In the genomic region with DNA sequence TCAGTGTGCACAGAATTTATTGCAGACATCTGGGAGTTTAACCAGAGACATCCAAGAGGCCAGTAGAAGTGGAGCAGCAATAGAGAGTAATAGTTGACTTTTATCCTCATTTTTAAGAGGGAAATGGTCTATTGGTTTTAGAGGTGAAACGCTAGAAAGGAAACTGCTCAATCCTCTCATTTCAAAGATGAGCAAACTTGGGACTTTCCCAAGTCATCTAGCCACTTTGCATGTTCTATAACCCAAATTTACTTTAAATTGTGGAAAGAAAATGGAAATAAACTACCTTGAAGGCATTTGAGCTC, we compare ENCODE assay signal across 11 cellular contexts.
DNase-seq lines count a peak whose midpoint lies in the region; ATAC-seq and TF ChIP-seq lines count a peak whose summit lies in the region.
"Had no signal": no experiment of that assay in that cellular context is flagged by ENCODE, and none has a peak within 500 bp of the region (broad histone marks: within the 10 kb centered on the region; RNA-seq: fewer than 3 reads in every experiment).

No MANE protein-coding gene starts in this region.

- H3K27me3 ChIP-seq in esophagus squamous epithelium (no peaks in the 10 kb centered on the region), sigmoid colon (no peaks in the 10 kb centered on the region)

- ATAC-seq in GM18505 (IDR thresholded peaks at IDR 0.05; ENCODE audit: unreplicated experiment): peak; percentile 25
- peak; percentile 44 for ATAC-seq in HG03066 (IDR thresholded peaks at IDR 0.05; ENCODE audit: low read depth, unreplicated experiment)
- ATAC-seq in central memory CD8-positive, alpha-beta T cell (replicated peaks; ENCODE audit: extremely low read depth, poor library complexity, severe bottlenecking): no peak
- ATAC-seq in mucosa of descending colon: no peak

- H3K27me3 Mint-ChIP-seq in central memory CD8-positive, alpha-beta T cell: no peaks in the 10 kb centered on the region
- peaks cover 11% of the 10 kb centered on the region for H3K27me3 Mint-ChIP-seq in progenitor cell of endocrine pancreas

- no peaks in the 10 kb centered on the region for H3K9me3 ChIP-seq in mucosa of descending colon
- H3K9me3 ChIP-seq in esophagus squamous epithelium: no peaks in the 10 kb centered on the region
- no peaks in the 10 kb centered on the region for H3K9me3 ChIP-seq in sigmoid colon

- no peak overlapping the region for H3K4me3 Mint-ChIP-seq in central memory CD8-positive, alpha-beta T cell
- H3K4me3 Mint-ChIP-seq in progenitor cell of endocrine pancreas (ENCODE audit: low read depth): no peak overlapping the region

- H3K36me3 ChIP-seq in mucosa of descending colon (ENCODE audit: low read depth) (no peaks in the 10 kb centered on the region), esophagus squamous epithelium (no peaks in the 10 kb centered on the region), sigmoid colon (no peaks in the 10 kb centered on the region)

- DNase-seq in GM20000 (ENCODE audit: low spot score) (peak; percentile 22), mucosa of descending colon (no peak), progenitor cell of endocrine pancreas (ENCODE audit: low spot score, unreplicated experiment) (no peak), esophagus squamous epithelium (lab: John Stamatoyannopoulos, UW) (no peak), sigmoid colon (no peak)
- no peak for DNase-seq in central memory CD8-positive, alpha-beta T cell (ENCODE audit: low spot score in 2 of 2)
- DNase-seq: activated CD4-positive, alpha-beta T cell treated with anti-CD3 and anti-CD28 coated beads, Interleukin-2, amount 50 U/mL, for 4 hours; stimulated activated CD4-positive, alpha-beta T cell treated with anti-CD3 and anti-CD28 coated beads, Interleukin-15, amount 100 ng/mL, for 24 hours had no signal

- H3K9me3 Mint-ChIP-seq in central memory CD8-positive, alpha-beta T cell: no peaks in the 10 kb centered on the region
- H3K9me3 Mint-ChIP-seq in progenitor cell of endocrine pancreas (ENCODE audit: low read depth): no peaks in the 10 kb centered on the region

- TF ChIP-seq POLR2A in GM18505 (IDR thresholded peaks at IDR 0.05; ENCODE audit: borderline replicate concordance, extremely low read depth, insufficient read depth, insufficient read length): no peak
- TF ChIP-seq POLR2A in esophagus squamous epithelium (IDR thresholded peaks at IDR 0.05): no peak
- no peak for TF ChIP-seq POLR2A in sigmoid colon (IDR thresholded peaks at IDR 0.05)

- H3K4me1 ChIP-seq in mucosa of descending colon (ENCODE audit: low read depth) (no peaks in the 10 kb centered on the region), esophagus squamous epithelium (peaks cover 0 to 3% (median 3%) of the 10 kb centered on the region in 3 donors), sigmoid colon (no peaks in the 10 kb centered on the region)

- intact Hi-C loops in mucosa of descending colon (cut with DNase I, micrococcal nuclease) (no loop called here), esophagus squamous epithelium (cut with DNase I) (no loop called here), sigmoid colon (cut with DNase I) (no loop called here)

- H3K27ac ChIP-seq in esophagus squamous epithelium (no peak overlapping the region), sigmoid colon (no peak overlapping the region)

- 41 to 67% methylated on average over 1 of the region's 1 CpG for WGBS in esophagus squamous epithelium, 2 donors
- WGBS in sigmoid colon, 2 donors: 29 to 40% methylated on average over 1 of the region's 1 CpG

- TF ChIP-seq CTCF in GM20000 (IDR thresholded peaks at IDR 0.05; ENCODE audit: extremely low read depth, missing control alignments) (no peak), mucosa of descending colon (IDR thresholded peaks at IDR 0.05) (no peak), progenitor cell of endocrine pancreas (IDR thresholded peaks at IDR 0.05; ENCODE audit: unreplicated experiment) (no peak), esophagus squamous epithelium (IDR thresholded peaks at IDR 0.05) (no peak), sigmoid colon (IDR thresholded peaks at IDR 0.05) (no peak)

- H3K27ac Mint-ChIP-seq in central memory CD8-positive, alpha-beta T cell (ENCODE audit: low read depth): peak overlapping the region; percentile 89
- H3K27ac Mint-ChIP-seq in progenitor cell of endocrine pancreas: no peak overlapping the region

- H3K4me3 ChIP-seq in mucosa of descending colon (no peak overlapping the region), esophagus squamous epithelium (no peak overlapping the region), sigmoid colon (no peak overlapping the region)
- H3K4me3 ChIP-seq: K562 had no signal

- peaks cover 16% of the 10 kb centered on the region for H3K36me3 Mint-ChIP-seq in central memory CD8-positive, alpha-beta T cell (ENCODE audit: insufficient read depth)
- no peaks in the 10 kb centered on the region for H3K36me3 Mint-ChIP-seq in progenitor cell of endocrine pancreas (ENCODE audit: insufficient read depth)

- H3K4me1 Mint-ChIP-seq in central memory CD8-positive, alpha-beta T cell: peaks cover 58% of the 10 kb centered on the region
- peaks cover 7% of the 10 kb centered on the region for H3K4me1 Mint-ChIP-seq in progenitor cell of endocrine pancreas (ENCODE audit: low read depth)

- no peak for TF ChIP-seq EP300 in sigmoid colon (IDR thresholded peaks at IDR 0.05)

Comparison
In these comparisons a context has a peak if more than half of its experiments do, and no peak if none do; other contexts are left out.
1. ATAC-seq: peak in GM18505 (single experiment) and HG03066 (single experiment); none in central memory CD8-positive, alpha-beta T cell (single experiment) and mucosa of descending colon (single experiment).